ENCODE assay signal across 22 cellular contexts in genomic region chr19:15562861-15563260, GRCh38. TPM values are rescaled to one million over a fixed set of nuclear protein-coding genes. Genes with fewer than 3 reads are reported as not detected.
DNase-seq lines count a peak whose midpoint lies in the region; ATAC-seq and TF ChIP-seq lines count a peak whose summit lies in the region.
"Had no signal": no experiment of that assay in that cellular context is flagged by ENCODE, and none has a peak within 500 bp of the region (broad histone marks: within the 10 kb centered on the region; RNA-seq: fewer than 3 reads in every experiment).

No MANE protein-coding gene starts in this region.

- CTCF ChIA-PET in IMR-90 (lab: Yijun Ruan, JAX): interaction anchor here (0.6 kb wide), 1 partner anchor 411 kb away, joined by 3 read pairs; no protein-coding TSS in a partner anchor

- no peak overlapping the region for H2BK120ac ChIP-seq in IMR-90 (ENCODE audit: low read depth, low read length)

- no peak overlapping the region for H3K14ac ChIP-seq in IMR-90 (replicated peaks; ENCODE audit: low read depth, low read length)

- peak overlapping the region; percentile 23 for H2AFZ ChIP-seq in IMR-90 (replicated peaks; ENCODE audit: low read length, poor library complexity)

- no peak overlapping the region for H3K23ac ChIP-seq in IMR-90 (ENCODE audit: low read depth, low read length)

- no peaks in the 10 kb centered on the region for H3K79me1 ChIP-seq in IMR-90 (ENCODE audit: low read depth in 1 of 2, low read length in 2 of 2)

- no peak overlapping the region for H3K4ac ChIP-seq in IMR-90 (ENCODE audit: low read depth, low read length)

- WGBS in IMR-90 (ENCODE audit: extremely low coverage in 2 of 2, insufficient read length in 1 of 2), 2 experiments: no CpG with 5 or more reads among the region's 3 CpGs
- WGBS in adrenal gland, 4 donors: 22 to 34% (median 23%) methylated on average over 2 to 3 of the region's 3 CpGs

- dilution Hi-C loops in IMR-90 (cut with HindIII; ENCODE audit: low sequenced_read_pairs, unreplicated experiment): no loop called here

- H4K91ac ChIP-seq in IMR-90 (ENCODE audit: insufficient read depth, low read depth, low read length): no peak overlapping the region

- no peak overlapping the region for H2AK5ac ChIP-seq in IMR-90 (ENCODE audit: low read depth, low read length)

- no peak overlapping the region for H3K4me2 ChIP-seq in IMR-90 (ENCODE audit: low read depth, low read length)
- H3K4me2 ChIP-seq: KMS-11, SK-N-SH had no signal

- no peak overlapping the region for H4K8ac ChIP-seq in IMR-90 (ENCODE audit: low read depth in 2 of 2, low read length in 2 of 2)

- H3K9ac ChIP-seq in IMR-90 (ENCODE audit: low read depth, low read length): no peak overlapping the region
- H3K9ac ChIP-seq: KMS-11, SK-N-SH had no signal

- H4K5ac ChIP-seq in IMR-90 (ENCODE audit: low read depth, low read length): no peak overlapping the region

- H2BK20ac ChIP-seq in IMR-90 (ENCODE audit: low read depth, low read length): no peak overlapping the region

- intact Hi-C loops in IMR-90 (cut with micrococcal nuclease): no loop called here
- intact Hi-C loops in adrenal gland (cut with DNase I): no loop called here
- intact Hi-C loops in mucosa of descending colon (cut with DNase I, micrococcal nuclease): no loop called here

- H3K9me3 ChIP-seq in IMR-90 (ENCODE audit: control insufficient read depth, insufficient read depth, low read length) (no peaks in the 10 kb centered on the region), adrenal gland (replicated peaks in 1 of 3) (no peaks in the 10 kb centered on the region), mucosa of descending colon (no peaks in the 10 kb centered on the region)
- H3K9me3 ChIP-seq: colonic mucosa, ovary, SK-N-SH had no signal

- H3K18ac ChIP-seq in IMR-90 (ENCODE audit: low read depth, low read length): no peak overlapping the region

- POLR2A ChIA-PET in IMR-90 (lab: Charles Lee; ENCODE audit: unreplicated experiment): no interaction called here

- H2BK5ac ChIP-seq in IMR-90 (ENCODE audit: low read depth, low read length, poor library complexity, severe bottlenecking): no peak overlapping the region

- H3K27ac ChIP-seq in IMR-90 (ENCODE audit: insufficient read depth, low read length) (no peak overlapping the region), adrenal gland (no peak overlapping the region)
- H3K27ac ChIP-seq: colonic mucosa, KMS-11, ovary had no signal

- TF ChIP-seq POLR2A in IMR-90 (IDR thresholded peaks at IDR 0.05; ENCODE audit: low read depth, low read length) (no peak), adrenal gland (IDR thresholded peaks at IDR 0.05) (no peak)

- no TSS peak for BruUV-seq in IMR-90 (replicated peaks; lab: Mats Ljungman, UMichigan)

- H3K9me1 ChIP-seq in IMR-90 (ENCODE audit: insufficient read depth, low read length): no peaks in the 10 kb centered on the region

- TF ChIP-seq CTCF in IMR-90 (conservative IDR thresholded peaks at IDR 0.05; ENCODE audit: low read depth, low read length) (no peak), adrenal gland (IDR thresholded peaks at IDR 0.05) (no peak), mucosa of descending colon (IDR thresholded peaks at IDR 0.05) (no peak)

- H3K4me1 ChIP-seq in IMR-90 (ENCODE audit: control insufficient read depth, insufficient read depth, low read length) (peaks cover 2% of the 10 kb centered on the region; the same call in 1 of the 2 replicates), adrenal gland (replicated peaks in 1 of 2) (peaks cover 0 to 5% of the 10 kb centered on the region in 2 donors), mucosa of descending colon (ENCODE audit: low read depth) (no peaks in the 10 kb centered on the region)
- H3K4me1 ChIP-seq: colonic mucosa had no signal

- no peak overlapping the region for H2AK9ac ChIP-seq in IMR-90 (replicated peaks; ENCODE audit: low read depth, low read length, poor library complexity)

- no peak overlapping the region for H3K4me3 ChIP-seq in IMR-90 (ENCODE audit: insufficient read depth, low read depth, low read length)
- H3K4me3 ChIP-seq in adrenal gland: no peak overlapping the region
- H3K4me3 ChIP-seq in mucosa of descending colon: no peak overlapping the region
- H3K4me3 ChIP-seq: colonic mucosa, GM12878, ovary had no signal

- ATAC-seq in IMR-90 (ENCODE audit: low read depth) (peak; percentile 32), mucosa of descending colon (peak; percentile 12), HG02588 (IDR thresholded peaks at IDR 0.05; ENCODE audit: unreplicated experiment) (no peak)
- ATAC-seq: GM12878 had no signal

- no peaks in the 10 kb centered on the region for H3K36me3 ChIP-seq in IMR-90 (ENCODE audit: control insufficient read depth, insufficient read depth, low read length)
- no peaks in the 10 kb centered on the region for H3K36me3 ChIP-seq in adrenal gland (replicated peaks in 1 of 2)
- H3K36me3 ChIP-seq in mucosa of descending colon (ENCODE audit: low read depth): no peaks in the 10 kb centered on the region
- H3K36me3 ChIP-seq: colonic mucosa, ovary had no signal

- no peak overlapping the region for H3K56ac ChIP-seq in IMR-90 (ENCODE audit: extremely low read depth, insufficient read depth, low read length)

- H3K27me3 ChIP-seq in IMR-90 (ENCODE audit: control insufficient read depth, insufficient read depth, low read length) (peaks cover 2% of the 10 kb centered on the region; the same call in 1 of the 2 replicates), adrenal gland (no peaks in the 10 kb centered on the region)
- H3K27me3 ChIP-seq: colonic mucosa, ovary had no signal

- DNase-seq in DMS153 (lab: John Stamatoyannopoulos, UW): peak; percentile 54
- no peak for DNase-seq in DMS153 treated with DMSO at 0.1 percent for 48 hours (lab: John Stamatoyannopoulos, UW; ENCODE audit: unreplicated experiment)
- peak; percentile 4 for DNase-seq in IMR-90
- DNase-seq in adrenal gland: peak in 4 of 7 donors; percentile 26 to 32 (median 30)
- DNase-seq in mucosa of descending colon: no peak
- DNase-seq in foreskin melanocyte: no peak
- no peak for DNase-seq in SIG-M5 treated with dmso at 0.1 percent for 504 hours (lab: John Stamatoyannopoulos, UW; ENCODE audit: unreplicated experiment)
- DNase-seq: 8988T; activated CD4-positive, CD25-positive, alpha-beta regulatory T cell; amniotic stem cell; DMS53; midbrain; NCI-H1694 treated with DMSO at 0.1 percent for 48 hours; stimulated activated CD4-positive, alpha-beta T cell treated with anti-CD3 and anti-CD28 coated beads, Interleukin-12 subunit alpha, Interleukin-12 subunit beta, amount 100 ng/mL, for 4 hours had no signal

- H4K20me1 ChIP-seq in IMR-90 (ENCODE audit: insufficient read depth, low read length): no peaks in the 10 kb centered on the region

- H2BK15ac ChIP-seq in IMR-90 (ENCODE audit: low read depth, low read length): no peak overlapping the region

- no peak for TF ChIP-seq RAD21 in IMR-90 (IDR thresholded peaks at IDR 0.05; ENCODE audit: low read length)

- in situ Hi-C loops in IMR-90 (cut with MboI; ENCODE audit: low sequenced_read_pairs): no loop called here

TF ChIP-seq in IMR-90, 13 proteins besides CTCF, POLR2A, EP300 and RAD21:
- TF ChIP-seq MXI1 (IDR thresholded peaks at IDR 0.05; ENCODE audit: borderline replicate concordance, low read depth, low read length) (no peak), RFX5 (IDR thresholded peaks at IDR 0.05; ENCODE audit: low read depth, low read length) (no peak), BHLHE40 (IDR thresholded peaks at IDR 0.05; ENCODE audit: low read depth, low read length) (no peak), NFE2L2 (IDR thresholded peaks at IDR 0.05; ENCODE audit: low read depth, low read length) (no peak), CEBPB (IDR thresholded peaks at IDR 0.05; ENCODE audit: low read depth, low read length) (no peak), MAFK (IDR thresholded peaks at IDR 0.05; ENCODE audit: low read depth, low read length) (no peak), FOS (IDR thresholded peaks at IDR 0.05; ENCODE audit: low read depth, low read length) (no peak)

RNA-seq across cellular contexts. Expression of gene CYP4F8, which starts 52.2 kb away (rescaled TPM):
- not detected in 2 replicates for total RNA-seq in IMR-90 (2012; rRNA removed)
- polyA plus RNA-seq in IMR-90 (2012; rRNA removed): not detected in 2 replicates
- not detected in 2 replicates for polyA plus RNA-seq in IMR-90 (2012; cell fraction: cytosol; rRNA removed)
- not detected in 2 replicates for polyA plus RNA-seq in IMR-90 (2012; cell fraction: nucleus; rRNA removed; ENCODE audit: low replicate concordance)
- total RNA-seq in adrenal gland: not detected
- not detected for polyA plus RNA-seq in adrenal gland
- total RNA-seq in mucosa of descending colon: not detected
- total RNA-seq: colonic mucosa, fibroblast of lung, GM12878, temporal lobe had no signal
- polyA plus RNA-seq: fibroblast of lung, GM12878, ovary, SK-N-SH had no signal

RNA-seq across cellular contexts. Expression of gene CYP4F22, which starts 54.5 kb away (rescaled TPM):
- total RNA-seq in IMR-90 (2012; rRNA removed) (not detected in 2 replicates), adrenal gland (under 1 TPM in 2 of 8 donors, not detected in 6; 0.11 to 0.34 TPM), mucosa of descending colon (under 1 TPM in 2 of 3 donors, not detected in 1; 0.12 to 0.19 TPM)
- polyA plus RNA-seq in IMR-90 (2012; rRNA removed) (not detected in 2 replicates), adrenal gland (not detected)
- polyA plus RNA-seq in IMR-90 (2012; cell fraction: cytosol; rRNA removed): not detected in 2 replicates
- not detected in 2 replicates for polyA plus RNA-seq in IMR-90 (2012; cell fraction: nucleus; rRNA removed; ENCODE audit: low replicate concordance)
- total RNA-seq: fibroblast of lung, GM12878 had no signal
- polyA plus RNA-seq: fibroblast of lung, GM12878, SK-N-SH had no signal

Comparison
In these comparisons a context has a peak if more than half of its experiments do, and no peak if none do; other contexts are left out.
1. DNase-seq: peak in DMS153 (single experiment), IMR-90 (single experiment) and adrenal gland (4 of 7); none in DMS153 treated with DMSO at 0.1 percent for 48 hours (single experiment), mucosa of descending colon (0 of 3), foreskin melanocyte (single experiment) and SIG-M5 treated with dmso at 0.1 percent for 504 hours (single experiment).